16 cellular contexts compared by ENCODE assay signal in genomic region chr3:42187936-42188335, GRCh38.
DNase-seq lines count a peak whose midpoint lies in the region; ATAC-seq and TF ChIP-seq lines count a peak whose summit lies in the region.
"Had no signal": no experiment of that assay in that cellular context is flagged by ENCODE, and none has a peak within 500 bp of the region (broad histone marks: within the 10 kb centered on the region; RNA-seq: fewer than 3 reads in every experiment).

No MANE protein-coding gene starts in this region.

- ATAC-seq in heart right ventricle (peak in 1 of 8 donors; percentile 32), natural killer cell (no peak)

- H3K4me1 ChIP-seq in heart right ventricle, result peaks cover 0 to 90% (median 60%) of the 10 kb centered on the region in 9 donors
- H3K4me1 ChIP-seq in right atrium auricular region, result peaks cover 0 to 76% of the 10 kb centered on the region in 2 donors
- peaks cover 0 to 42% (median 0%) of the 10 kb centered on the region in 4 donors for H3K4me1 ChIP-seq in Peyer's patch
- H3K4me1 ChIP-seq: HAP-1, SJCRH30 had no signal

- peaks cover 0 to 71% (median 3%) of the 10 kb centered on the region in 9 donors for H3K36me3 ChIP-seq in heart right ventricle
- peaks cover 3% of the 10 kb centered on the region for H3K36me3 ChIP-seq in right atrium auricular region
- H3K36me3 ChIP-seq in Peyer's patch, result peaks cover 0 to 63% (median 0%) of the 10 kb centered on the region in 3 donors
- H3K36me3 ChIP-seq: HAP-1, SJCRH30 had no signal

- H3K36me3 Mint-ChIP-seq in nephron progenitor cell (ENCODE audit: low read depth) (peaks cover 31% of the 10 kb centered on the region), type B pancreatic cell (peaks cover 17% of the 10 kb centered on the region), natural killer cell (no peaks in the 10 kb centered on the region)

- TF ChIP-seq POLR2A in Peyer's patch (IDR thresholded peaks at IDR 0.05), result no peak

- H3K4me3 ChIP-seq in heart right ventricle (no peak overlapping the region), right atrium auricular region (no peak overlapping the region), Peyer's patch (no peak overlapping the region)
- H3K4me3 ChIP-seq: BLaER1 treated with 17β-estradiol and CSF1 and Interleukin-3, amounts not matched to agents 10 nM and 100 nM; HAP-1; SJCRH30 had no signal

- DNase-seq in heart right ventricle (no peak), right atrium auricular region (ENCODE audit: low spot score) (no peak), Peyer's patch (peak in 1 of 3 donors; percentile 42), nephron progenitor cell (no peak), type B pancreatic cell (ENCODE audit: extremely low spot score, unreplicated experiment) (no peak), natural killer cell (no peak), GM19238 (ENCODE audit: insufficient read length, low spot score) (no peak), GM13976 (ENCODE audit: low spot score) (no peak)
- DNase-seq: NCI-H1417 treated with DMSO at 0.1 percent for 48 hours, NCI-H1930, NCI-H2171, NCI-H526, SJCRH30 had no signal

- peak overlapping the region; percentile 24 for H3K27ac Mint-ChIP-seq in nephron progenitor cell
- H3K27ac Mint-ChIP-seq in type B pancreatic cell, result peak overlapping the region; percentile 63
- H3K27ac Mint-ChIP-seq in natural killer cell, result no peak overlapping the region

- H3K9me3 ChIP-seq in heart right ventricle (no peaks in the 10 kb centered on the region), right atrium auricular region (no peaks in the 10 kb centered on the region), Peyer's patch (no peaks in the 10 kb centered on the region)
- H3K9me3 ChIP-seq: BLaER1 treated with 17β-estradiol and CSF1 and Interleukin-3, amounts not matched to agents 10 nM and 100 nM; HAP-1; SJCRH30 had no signal

- H3K9me3 Mint-ChIP-seq in nephron progenitor cell (no peaks in the 10 kb centered on the region), type B pancreatic cell (no peaks in the 10 kb centered on the region), natural killer cell (no peaks in the 10 kb centered on the region)

- H3K27ac ChIP-seq in heart right ventricle (peak overlapping the region in 6 of 10 donors; percentile 32 to 68 (median 56)), right atrium auricular region (peak overlapping the region in 1 of 2 donors; percentile 53), Peyer's patch (peak overlapping the region in 3 of 4 donors; percentile 28 to 85 (median 76))
- H3K27ac ChIP-seq: BLaER1 treated with 17β-estradiol and CSF1 and Interleukin-3, amounts not matched to agents 10 nM and 100 nM; KMS-11; SJCRH30 had no signal

- WGBS in heart right ventricle, 2 donors, result 88 to 92% methylated on average over 9 of the region's 9 CpGs

- H3K27me3 ChIP-seq in heart right ventricle, result no peaks in the 10 kb centered on the region
- no peaks in the 10 kb centered on the region for H3K27me3 ChIP-seq in right atrium auricular region
- no peaks in the 10 kb centered on the region for H3K27me3 ChIP-seq in Peyer's patch
- H3K27me3 ChIP-seq: BLaER1 treated with 17β-estradiol and CSF1 and Interleukin-3, amounts not matched to agents 10 nM and 100 nM; SJCRH30 had no signal

- peaks cover 2% of the 10 kb centered on the region for H3K27me3 Mint-ChIP-seq in nephron progenitor cell (ENCODE audit: low read depth, poor library complexity)
- H3K27me3 Mint-ChIP-seq in type B pancreatic cell, result no peaks in the 10 kb centered on the region
- H3K27me3 Mint-ChIP-seq in natural killer cell (ENCODE audit: low read depth in 2 of 2), result no peaks in the 10 kb centered on the region

- H3K4me1 Mint-ChIP-seq in nephron progenitor cell (peaks cover 22% of the 10 kb centered on the region), type B pancreatic cell (ENCODE audit: unreplicated experiment) (peaks cover 18% of the 10 kb centered on the region), natural killer cell (peaks cover 8 to 17% of the 10 kb centered on the region in 2 donors)

- TF ChIP-seq CTCF in heart right ventricle (IDR thresholded peaks at IDR 0.05) (no peak), right atrium auricular region (IDR thresholded peaks at IDR 0.05) (no peak), Peyer's patch (IDR thresholded peaks at IDR 0.05) (no peak), nephron progenitor cell (IDR thresholded peaks at IDR 0.05) (no peak), type B pancreatic cell (conservative IDR thresholded peaks at IDR 0.05) (no peak), natural killer cell (IDR thresholded peaks at IDR 0.05) (no peak), GM13976 (IDR thresholded peaks at IDR 0.05; ENCODE audit: borderline replicate concordance, control extremely low read depth, extremely low read depth, insufficient read depth, missing control alignments) (no peak)

- H3K4me3 Mint-ChIP-seq in nephron progenitor cell, result no peak overlapping the region
- H3K4me3 Mint-ChIP-seq in type B pancreatic cell, result no peak overlapping the region
- H3K4me3 Mint-ChIP-seq in natural killer cell, result no peak overlapping the region

- intact Hi-C loops in heart right ventricle (cut with DNase I), result loop anchor here in 5 of 10 donors (5.0 to 10.0 kb wide), 5 partner anchors 36 to 293 kb away; no protein-coding TSS in a partner anchor
- intact Hi-C loops in natural killer cell (cut with micrococcal nuclease), result no loop called here

- in situ Hi-C loops in GM13976 (cut with MboI; ENCODE audit: low sequenced_read_pairs, unreplicated experiment), result no loop called here

Comparison
In these comparisons a context has a peak if more than half of its experiments do, and no peak if none do; other contexts are left out.
1. H3K27ac Mint-ChIP-seq: peak in nephron progenitor cell (single experiment) and type B pancreatic cell (single experiment); none in natural killer cell (0 of 2).